ENCODE assay signal across 1 cellular context in the genomic region with DNA sequence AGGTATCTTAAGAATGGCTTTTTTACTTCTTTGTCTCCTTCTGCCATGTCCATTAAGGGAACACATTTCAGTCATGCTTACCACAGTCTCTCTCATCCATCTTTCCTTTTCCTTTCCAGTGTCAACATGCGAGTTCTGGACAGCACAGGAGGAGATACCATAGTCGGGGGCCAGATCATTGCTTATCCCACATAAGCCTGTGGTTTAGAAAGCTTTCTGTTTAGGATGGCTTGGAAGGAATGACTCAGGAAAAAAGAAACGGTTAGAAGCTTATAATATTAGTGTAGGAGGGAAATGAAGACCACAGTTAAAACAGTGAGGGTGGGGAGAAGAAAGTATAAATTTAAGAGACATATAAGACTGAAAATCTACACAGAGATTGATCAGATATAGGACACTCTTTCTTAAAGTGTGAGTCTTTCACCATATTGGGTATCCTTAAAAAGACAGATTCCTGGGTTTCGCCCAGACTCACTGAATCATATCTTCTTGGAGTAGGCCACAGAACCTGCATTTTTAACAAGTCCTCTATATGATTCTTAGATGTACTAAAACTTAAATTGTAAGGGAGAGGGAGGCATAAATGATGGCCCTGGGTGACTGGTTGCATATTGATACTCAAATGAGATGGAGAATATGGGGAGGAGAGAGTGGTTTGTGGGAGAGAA.
TF ChIP-seq lines count a peak whose summit lies in the region.

No MANE protein-coding gene starts in this region.

TF ChIP-seq in K562, 482 proteins besides CTCF, POLR2A, EP300 and RAD21:
- peak; percentile 40; the same call in 1 of the 2 replicates for TF ChIP-seq ZNF316 (IDR thresholded peaks at IDR 0.05)
- TF ChIP-seq CBFA2T3 (IDR thresholded peaks at IDR 0.05), result peak; percentile 73
- TF ChIP-seq, protein P1, sequence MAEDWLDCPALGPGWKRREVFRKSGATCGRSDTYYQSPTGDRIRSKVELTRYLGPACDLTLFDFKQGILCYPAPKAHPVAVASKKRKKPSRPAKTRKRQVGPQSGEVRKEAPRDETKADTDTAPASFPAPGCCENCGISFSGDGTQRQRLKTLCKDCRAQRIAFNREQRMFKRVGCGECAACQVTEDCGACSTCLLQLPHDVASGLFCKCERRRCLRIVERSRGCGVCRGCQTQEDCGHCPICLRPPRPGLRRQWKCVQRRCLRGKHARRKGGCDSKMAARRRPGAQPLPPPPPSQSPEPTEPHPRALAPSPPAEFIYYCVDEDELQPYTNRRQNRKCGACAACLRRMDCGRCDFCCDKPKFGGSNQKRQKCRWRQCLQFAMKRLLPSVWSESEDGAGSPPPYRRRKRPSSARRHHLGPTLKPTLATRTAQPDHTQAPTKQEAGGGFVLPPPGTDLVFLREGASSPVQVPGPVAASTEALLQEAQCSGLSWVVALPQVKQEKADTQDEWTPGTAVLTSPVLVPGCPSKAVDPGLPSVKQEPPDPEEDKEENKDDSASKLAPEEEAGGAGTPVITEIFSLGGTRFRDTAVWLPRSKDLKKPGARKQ (CRISPR knock-in tag; IDR thresholded peaks at IDR 0.05), result no peak
- TF ChIP-seq NFE2 (IDR thresholded peaks at IDR 0.05; ENCODE audit: low read depth), result peak; percentile 54
- TF ChIP-seq, protein P2, sequence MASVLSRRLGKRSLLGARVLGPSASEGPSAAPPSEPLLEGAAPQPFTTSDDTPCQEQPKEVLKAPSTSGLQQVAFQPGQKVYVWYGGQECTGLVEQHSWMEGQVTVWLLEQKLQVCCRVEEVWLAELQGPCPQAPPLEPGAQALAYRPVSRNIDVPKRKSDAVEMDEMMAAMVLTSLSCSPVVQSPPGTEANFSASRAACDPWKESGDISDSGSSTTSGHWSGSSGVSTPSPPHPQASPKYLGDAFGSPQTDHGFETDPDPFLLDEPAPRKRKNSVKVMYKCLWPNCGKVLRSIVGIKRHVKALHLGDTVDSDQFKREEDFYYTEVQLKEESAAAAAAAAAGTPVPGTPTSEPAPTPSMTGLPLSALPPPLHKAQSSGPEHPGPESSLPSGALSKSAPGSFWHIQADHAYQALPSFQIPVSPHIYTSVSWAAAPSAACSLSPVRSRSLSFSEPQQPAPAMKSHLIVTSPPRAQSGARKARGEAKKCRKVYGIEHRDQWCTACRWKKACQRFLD (CRISPR knock-in tag; IDR thresholded peaks at IDR 0.05), result 0 out of 2 replicates have a peak, but pooled peaks have one; percentile 50
- 0 out of 2 replicates have a peak, but pooled peaks have one; percentile 13 for TF ChIP-seq NFE2L1 (tag; IDR thresholded peaks at IDR 0.05; ENCODE audit: borderline replicate concordance, low read depth)
- no peak for TF ChIP-seq ARID1B (IDR thresholded peaks at IDR 0.05)
- TF ChIP-seq, protein P3, sequence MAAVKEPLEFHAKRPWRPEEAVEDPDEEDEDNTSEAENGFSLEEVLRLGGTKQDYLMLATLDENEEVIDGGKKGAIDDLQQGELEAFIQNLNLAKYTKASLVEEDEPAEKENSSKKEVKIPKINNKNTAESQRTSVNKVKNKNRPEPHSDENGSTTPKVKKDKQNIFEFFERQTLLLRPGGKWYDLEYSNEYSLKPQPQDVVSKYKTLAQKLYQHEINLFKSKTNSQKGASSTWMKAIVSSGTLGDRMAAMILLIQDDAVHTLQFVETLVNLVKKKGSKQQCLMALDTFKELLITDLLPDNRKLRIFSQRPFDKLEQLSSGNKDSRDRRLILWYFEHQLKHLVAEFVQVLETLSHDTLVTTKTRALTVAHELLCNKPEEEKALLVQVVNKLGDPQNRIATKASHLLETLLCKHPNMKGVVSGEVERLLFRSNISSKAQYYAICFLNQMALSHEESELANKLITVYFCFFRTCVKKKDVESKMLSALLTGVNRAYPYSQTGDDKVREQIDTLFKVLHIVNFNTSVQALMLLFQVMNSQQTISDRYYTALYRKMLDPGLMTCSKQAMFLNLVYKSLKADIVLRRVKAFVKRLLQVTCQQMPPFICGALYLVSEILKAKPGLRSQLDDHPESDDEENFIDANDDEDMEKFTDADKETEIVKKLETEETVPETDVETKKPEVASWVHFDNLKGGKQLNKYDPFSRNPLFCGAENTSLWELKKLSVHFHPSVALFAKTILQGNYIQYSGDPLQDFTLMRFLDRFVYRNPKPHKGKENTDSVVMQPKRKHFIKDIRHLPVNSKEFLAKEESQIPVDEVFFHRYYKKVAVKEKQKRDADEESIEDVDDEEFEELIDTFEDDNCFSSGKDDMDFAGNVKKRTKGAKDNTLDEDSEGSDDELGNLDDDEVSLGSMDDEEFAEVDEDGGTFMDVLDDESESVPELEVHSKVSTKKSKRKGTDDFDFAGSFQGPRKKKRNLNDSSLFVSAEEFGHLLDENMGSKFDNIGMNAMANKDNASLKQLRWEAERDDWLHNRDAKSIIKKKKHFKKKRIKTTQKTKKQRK (IDR thresholded peaks at IDR 0.05; ENCODE audit: borderline replicate concordance, low read depth, low read length), result no peak
- TF ChIP-seq MAFF (IDR thresholded peaks at IDR 0.05; ENCODE audit: low read length), result peak; percentile 35; the same call in 1 of the 2 replicates
- TF ChIP-seq MAFG (tag; conservative IDR thresholded peaks at IDR 0.05), result peak; percentile 68
- TF ChIP-seq C11orf30 (IDR thresholded peaks at IDR 0.05; ENCODE audit: low read depth), result peak; percentile 39; the same call in 1 of the 2 replicates
TF ChIP-seq in K562: peak in this region for 8.
